Comparison of ENCODE assay signal across 17 cellular contexts in genomic region chr17:57418463-57419246, GRCh38.
DNase-seq lines count a peak whose midpoint lies in the region; ATAC-seq, FAIRE-seq and TF ChIP-seq lines count a peak whose summit lies in the region.
"Had no signal": no experiment of that assay in that cellular context is flagged by ENCODE, and none has a peak within 500 bp of the region (broad histone marks: within the 10 kb centered on the region; RNA-seq: fewer than 3 reads in every experiment).

No MANE protein-coding gene starts in this region.

- no peaks in the 10 kb centered on the region; the same call in 2 of the 3 replicates for H3K9me3 Mint-ChIP-seq in GM23338
- no peaks in the 10 kb centered on the region for H3K9me3 Mint-ChIP-seq in stimulated activated effector memory CD8-positive, alpha-beta T cell treated with anti-CD3 and anti-CD28 coated beads, Interleukin-12 subunit alpha, Interleukin-12 subunit beta, amount 100 ng/mL, for 72 hours

- H3K9me2 ChIP-seq in GM23338 (ENCODE audit: insufficient read depth), result no peaks in the 10 kb centered on the region; the same call in 1 of the 2 replicates

- CTCF ChIA-PET in HepG2 (lab: Yijun Ruan, JAX; ENCODE audit: low intra/inter-chr PET ratio, low total read pairs), result no interaction called here
- CTCF ChIA-PET in GM12878 (lab: Yijun Ruan, JAX), result interaction anchor here (1.0 to 2.5 kb wide), 7 partner anchors 10 to 187 kb away, joined by 3 to 9 read pairs (median 4); no protein-coding TSS in a partner anchor
- CTCF ChIA-PET in HEK293T (lab: Yijun Ruan, JAX), result interaction anchor here (0.6 to 0.9 kb wide), 3 partner anchors 103 to 178 kb away, joined by 3 to 8 read pairs (median 4); no protein-coding TSS in a partner anchor

- intact Hi-C loops in HepG2 (cut with micrococcal nuclease; ENCODE audit: unreplicated experiment) (no loop called here), right lobe of liver (cut with DNase I) (no loop called here), GM12878 (cut with micrococcal nuclease; ENCODE audit: unreplicated experiment) (no loop called here)

- SMC1A ChIA-PET in GM12878 (lab: Charles Lee; ENCODE audit: uncharacterized antibody, unreplicated experiment), result interaction anchor here (0.6 to 2.6 kb wide), 16 partner anchors 9 to 224 kb away, joined by 3 to 9 read pairs (median 4); no protein-coding TSS in a partner anchor

- H3K4me1 Mint-ChIP-seq in GM23338, result peaks cover 22% of the 10 kb centered on the region
- H3K4me1 Mint-ChIP-seq in stimulated activated effector memory CD8-positive, alpha-beta T cell treated with anti-CD3 and anti-CD28 coated beads, Interleukin-12 subunit alpha, Interleukin-12 subunit beta, amount 100 ng/mL, for 72 hours, result peaks cover 64% of the 10 kb centered on the region

- no peaks in the 10 kb centered on the region for H3F3A ChIP-seq in GM23338 (replicated peaks; ENCODE audit: low read depth)

- TF ChIP-seq EP300 in HepG2 (IDR thresholded peaks at IDR 0.05; ENCODE audit: low read depth in 2 of 2, low read length in 2 of 2), result no peak
- no peak for TF ChIP-seq EP300 in HepG2 (CRISPR knock-in tag; IDR thresholded peaks at IDR 0.05; ENCODE audit: borderline replicate concordance)
- TF ChIP-seq EP300 in GM12878 (IDR thresholded peaks at IDR 0.05; ENCODE audit: borderline replicate concordance in 1 of 2, control insufficient read depth in 1 of 2, low read depth in 2 of 2, low read length in 2 of 2), result no peak

- H3K4me3 Mint-ChIP-seq in GM23338, result no peak overlapping the region
- H3K4me3 Mint-ChIP-seq in stimulated activated effector memory CD8-positive, alpha-beta T cell treated with anti-CD3 and anti-CD28 coated beads, Interleukin-12 subunit alpha, Interleukin-12 subunit beta, amount 100 ng/mL, for 72 hours, result no peak overlapping the region
- H3K4me3 Mint-ChIP-seq: CD14-positive monocyte had no signal

- ATAC-seq in HepG2 (no peak), right lobe of liver (no peak), GM23338 (no peak), GM12878 (peak; percentile 16)
- peak; percentile 55 for ATAC-seq in stimulated activated effector memory CD8-positive, alpha-beta T cell treated with anti-CD3 and anti-CD28 coated beads, Interleukin-12 subunit alpha, Interleukin-12 subunit beta, amount 100 ng/mL, for 72 hours

- H3K36me3 ChIP-seq in HepG2 (replicated peaks in 1 of 2; ENCODE audit: control insufficient read depth in 1 of 2, insufficient read depth in 2 of 2, low read length in 2 of 2), result peaks cover 7 to 17% of the 10 kb centered on the region in 2 experiments; a peak in 4 of 5 replicates
- H3K36me3 ChIP-seq in right lobe of liver, result no peaks in the 10 kb centered on the region
- no peaks in the 10 kb centered on the region for H3K36me3 ChIP-seq in GM23338 (ENCODE audit: insufficient read depth)
- H3K36me3 ChIP-seq in GM12878 (ENCODE audit: control insufficient read depth in 2 of 2, insufficient read depth in 2 of 2, low read length in 1 of 2), result peaks cover 2% of the 10 kb centered on the region in 2 experiments; a peak in 2 of 4 replicates
- H3K36me3 ChIP-seq: HAP-1, Peyer's patch had no signal

- BruUV-seq in HepG2 (replicated peaks; lab: Mats Ljungman, UMichigan), result no TSS peak
- BruUV-seq in GM12878 (replicated peaks; lab: Mats Ljungman, UMichigan), result no TSS peak

- TF ChIP-seq CTCF in HepG2 (CRISPR knock-in tag; IDR thresholded peaks at IDR 0.05), result no peak
- no peak for TF ChIP-seq CTCF in right lobe of liver (IDR thresholded peaks at IDR 0.05)
- no peak for TF ChIP-seq CTCF in GM23338 (conservative IDR thresholded peaks at IDR 0.05; ENCODE audit: low read depth in 2 of 2)
- TF ChIP-seq CTCF in GM12878 (IDR thresholded peaks at IDR 0.05 in 2 of 3, conservative IDR thresholded peaks at IDR 0.05 in 1 of 3; ENCODE audit: control insufficient read depth in 2 of 3, extremely low read depth in 1 of 3, insufficient read depth in 1 of 3, low read depth in 3 of 3, low read length in 3 of 3), result no peak

- peak overlapping the region; percentile 72; the same call in 1 of the 2 replicates for H3K27ac Mint-ChIP-seq in GM23338
- peak overlapping the region; percentile 27 for H3K27ac Mint-ChIP-seq in stimulated activated effector memory CD8-positive, alpha-beta T cell treated with anti-CD3 and anti-CD28 coated beads, Interleukin-12 subunit alpha, Interleukin-12 subunit beta, amount 100 ng/mL, for 72 hours
- H3K27ac Mint-ChIP-seq: CD14-positive monocyte had no signal

- in situ Hi-C loops in HepG2 (cut with HindIII; ENCODE audit: extremely low pct_ligation_motif_present, low pct_unique_long_range_greater_than_20kb) (no loop called here), GM12878 (cut with MboI) (no loop called here)

- H3K79me2 ChIP-seq in HepG2 (ENCODE audit: insufficient read depth, low read length) (peaks cover 41% of the 10 kb centered on the region), GM23338 (replicated peaks; ENCODE audit: insufficient read depth) (peaks cover 5% of the 10 kb centered on the region; the same call in 1 of the 2 replicates), GM12878 (ENCODE audit: control insufficient read depth, insufficient read depth, low read length) (peaks cover 9% of the 10 kb centered on the region)

- H4K20me1 ChIP-seq in HepG2 (ENCODE audit: insufficient read depth, low read length), result no peaks in the 10 kb centered on the region
- H4K20me1 ChIP-seq in GM23338 (replicated peaks; ENCODE audit: insufficient read depth), result no peaks in the 10 kb centered on the region; the same call in none of the 2 replicates
- H4K20me1 ChIP-seq in GM12878 (ENCODE audit: control insufficient read depth, insufficient read depth), result no peaks in the 10 kb centered on the region

- peaks cover 7% of the 10 kb centered on the region for H3K27me3 Mint-ChIP-seq in GM23338 (ENCODE audit: insufficient read depth, low read depth, poor library complexity)

- H3K36me3 Mint-ChIP-seq in GM23338 (ENCODE audit: low read depth), result no peaks in the 10 kb centered on the region; the same call in 2 of the 3 replicates
- H3K36me3 Mint-ChIP-seq in stimulated activated effector memory CD8-positive, alpha-beta T cell treated with anti-CD3 and anti-CD28 coated beads, Interleukin-12 subunit alpha, Interleukin-12 subunit beta, amount 100 ng/mL, for 72 hours, result peaks cover 15% of the 10 kb centered on the region

- WGBS in HepG2 (ENCODE audit: low lambda C conversion rate), result 81% methylated on average over 7 of the region's 7 CpGs
- WGBS in right lobe of liver (ENCODE audit: insufficient coverage, low coverage, low lambda C conversion rate, missing lambda C conversion rate), result 66% methylated on average over 6 of the region's 7 CpGs
- WGBS in GM12878 (ENCODE audit: insufficient coverage, insufficient replicate concordance, low lambda C conversion rate, missing lambda C conversion rate), result 41% methylated on average over 7 of the region's 7 CpGs

- DNase-seq in HepG2 (ENCODE audit: low spot score) (no peak), right lobe of liver (no peak), GM23338 (ENCODE audit: low spot score) (no peak), GM12878 (ENCODE audit: low read depth, low spot score) (no peak), SIG-M5 (lab: John Stamatoyannopoulos, UW) (no peak), HEK293T (ENCODE audit: extremely low spot score) (no peak), NCI-H2171 (lab: John Stamatoyannopoulos, UW) (no peak)
- no peak for DNase-seq in stimulated activated effector memory CD8-positive, alpha-beta T cell treated with anti-CD3 and anti-CD28 coated beads, Interleukin-12 subunit alpha, Interleukin-12 subunit beta, amount 100 ng/mL, for 72 hours (ENCODE audit: low spot score in 2 of 2)
- DNase-seq: DMS79, IMR-90, NCI-H1105, NCI-H2081, NCI-H446 treated with DMSO at 0.1 percent for 48 hours, Peyer's patch had no signal

- no peak for FAIRE-seq in HepG2 (lab: Jason Lieb, UNC)
- FAIRE-seq in GM12878 (lab: Jason Lieb, UNC), result no peak

- H3K4me1 ChIP-seq in HepG2 (ENCODE audit: insufficient read depth, low read length) (peaks cover 51% of the 10 kb centered on the region), right lobe of liver (peaks cover 0 to 6% (median 0%) of the 10 kb centered on the region in 4 donors), GM23338 (ENCODE audit: insufficient read depth) (no peaks in the 10 kb centered on the region), GM12878 (ENCODE audit: control insufficient read depth, insufficient read depth, low read length) (peaks cover 44% of the 10 kb centered on the region)

- TF ChIP-seq POLR2A in HepG2 (IDR thresholded peaks at IDR 0.05; ENCODE audit: insufficient read depth in 1 of 2, low read depth in 2 of 2, low read length in 2 of 2) (no peak), right lobe of liver (IDR thresholded peaks at IDR 0.05) (no peak), GM12878 (IDR thresholded peaks at IDR 0.05; ENCODE audit: low read depth, low read length) (no peak)

- POLR2A ChIA-PET in HepG2 (lab: Yijun Ruan, JAX), result interaction anchor here (1.2 kb wide), 1 partner anchor 10 kb away, joined by 3 read pairs; no protein-coding TSS in a partner anchor
- POLR2A ChIA-PET in GM12878 (lab: Charles Lee), result interaction anchor here (0.5 to 1.0 kb wide), 5 partner anchors 18 to 986 kb away, joined by 3 to 4 read pairs (median 3); no protein-coding TSS in a partner anchor
- POLR2A ChIA-PET in HEK293T (lab: Yijun Ruan, JAX), result no interaction called here

- H2AFZ ChIP-seq in HepG2 (ENCODE audit: low read length) (no peak overlapping the region), GM23338 (no peak overlapping the region), GM12878 (ENCODE audit: control insufficient read depth, low read depth, low read length) (no peak overlapping the region)

- RAD21 ChIA-PET in GM12878 (lab: Charles Lee; ENCODE audit: unreplicated experiment), result interaction anchor here (0.9 to 3.5 kb wide), 8 partner anchors 10 to 176 kb away, joined by 3 to 14 read pairs (median 4); no protein-coding TSS in a partner anchor

- H3K27me3 ChIP-seq in HepG2 (ENCODE audit: control insufficient read depth in 1 of 2, insufficient read depth in 2 of 2, low read length in 2 of 2) (no peaks in the 10 kb centered on the region), right lobe of liver (no peaks in the 10 kb centered on the region), GM23338 (ENCODE audit: insufficient read depth) (no peaks in the 10 kb centered on the region), GM12878 (replicated peaks in 1 of 2; ENCODE audit: control insufficient read depth in 2 of 2, insufficient read depth in 2 of 2, low read length in 1 of 2) (no peaks in the 10 kb centered on the region)
- H3K27me3 ChIP-seq: Peyer's patch had no signal

- H3K4me2 ChIP-seq in HepG2 (ENCODE audit: low read depth, low read length), result no peak overlapping the region
- no peak overlapping the region for H3K4me2 ChIP-seq in GM23338
- no peak overlapping the region; the same call in 1 of the 2 replicates for H3K4me2 ChIP-seq in GM12878 (ENCODE audit: control insufficient read depth, insufficient read depth)

- H3K27ac ChIP-seq in HepG2 (ENCODE audit: extremely low read length, insufficient read depth, low read length), result no peak overlapping the region
- H3K27ac ChIP-seq in right lobe of liver, result no peak overlapping the region
- H3K27ac ChIP-seq in GM23338 (ENCODE audit: low read depth), result no peak overlapping the region
- peak overlapping the region; percentile 35 for H3K27ac ChIP-seq in GM12878 (ENCODE audit: control insufficient read depth, insufficient read depth)
- H3K27ac ChIP-seq: HL-60, Peyer's patch had no signal

- no peaks in the 10 kb centered on the region for H3K9me3 ChIP-seq in HepG2 (ENCODE audit: low read length)
- no peaks in the 10 kb centered on the region for H3K9me3 ChIP-seq in right lobe of liver
- H3K9me3 ChIP-seq in GM12878 (replicated peaks; ENCODE audit: control insufficient read depth, insufficient read depth, low read length), result peaks cover 4% of the 10 kb centered on the region; the same call in 2 of the 3 replicates
- H3K9me3 ChIP-seq: Peyer's patch had no signal

- H3K9ac ChIP-seq in HepG2 (ENCODE audit: insufficient read depth, low read depth, low read length) (no peak overlapping the region), GM12878 (ENCODE audit: control insufficient read depth, insufficient read depth, low read length) (no peak overlapping the region)

- H3K4me3 ChIP-seq in HepG2 (replicated peaks in 1 of 3; ENCODE audit: insufficient read depth in 1 of 3, low read depth in 2 of 3, low read length in 3 of 3) (no peak overlapping the region), right lobe of liver (no peak overlapping the region), GM23338 (no peak overlapping the region), GM12878 (no peak overlapping the region)
- H3K4me3 ChIP-seq: HAP-1, Peyer's patch had no signal

- no peak for TF ChIP-seq RAD21 in HepG2 (CRISPR knock-in tag; IDR thresholded peaks at IDR 0.05)
- no peak for TF ChIP-seq RAD21 in GM12878 (IDR thresholded peaks at IDR 0.05; ENCODE audit: insufficient read depth, low read depth, low read length)

Comparison
In these comparisons a context has a peak if more than half of its experiments do, and no peak if none do; other contexts are left out.
1. ATAC-seq: peak in GM12878 (single experiment) and stimulated activated effector memory CD8-positive, alpha-beta T cell treated with anti-CD3 and anti-CD28 coated beads, Interleukin-12 subunit alpha, Interleukin-12 subunit beta, amount 100 ng/mL, for 72 hours (single experiment); none in HepG2 (single experiment), right lobe of liver (0 of 4) and GM23338 (single experiment).
2. Of the 75 proteins assayed by ChIP-seq in both HepG2 and GM12878: peak only in HepG2: none; only in GM12878: EED, IKZF1 and RAD51; in both: none; in neither: 72.